ENCODE assay signal across 8 cellular contexts in genomic region chr4:159105063-159105414, GRCh38. TPM values are rescaled to one million over a fixed set of nuclear protein-coding genes. Genes with fewer than 3 reads are reported as not detected.
DNase-seq lines count a peak whose midpoint lies in the region; ATAC-seq and TF ChIP-seq lines count a peak whose summit lies in the region.

No MANE protein-coding gene starts in this region.

- H3K9ac ChIP-seq in iPS-15b (ENCODE audit: low read depth, low read length) (no peak overlapping the region), subcutaneous abdominal adipose tissue (ENCODE audit: low read length in 5 of 5) (peak overlapping the region; percentile 37 to 92 (median 83))

- POLR2A ChIA-PET in activated CD8-positive, alpha-beta T cell treated with anti-CD3 and anti-CD28 coated beads for 36 hours (lab: Charles Lee) = interaction anchor here (0.6 to 1.3 kb wide), 2 partner anchors 27 to 99 kb away, joined by 3 to 5 read pairs; no protein-coding TSS in a partner anchor

- H3K27ac ChIP-seq in subcutaneous abdominal adipose tissue (ENCODE audit: low read depth, low read length) = peak overlapping the region; percentile 58

- intact Hi-C loops in activated CD8-positive, alpha-beta T cell treated with anti-CD3 and anti-CD28 coated beads for 36 hours (cut with micrococcal nuclease) = no loop called here

- H3K4me3 ChIP-seq in iPS-15b (ENCODE audit: low read depth, low read length) (peak overlapping the region; percentile 82), subcutaneous abdominal adipose tissue (ENCODE audit: low read depth in 1 of 5, low read length in 5 of 5) (peak overlapping the region; percentile 84 to 94 (median 90))

- H3K36me3 ChIP-seq in iPS-15b (ENCODE audit: control insufficient read depth, insufficient read depth, low read length) (no peaks in the 10 kb centered on the region), subcutaneous abdominal adipose tissue (ENCODE audit: control insufficient read depth in 5 of 5, insufficient read depth in 5 of 5, low read length in 5 of 5) (no peaks in the 10 kb centered on the region)

- H3K4me3 Mint-ChIP-seq in T-helper 2 cell treated with Interferon-gamma antibody and Interleukin-4, amounts not matched to agents 5 μg/mL and 100 μg/mL, for 36 hours = peak overlapping the region; percentile 91
- H3K4me3 Mint-ChIP-seq in activated CD8-positive, alpha-beta T cell treated with anti-CD3 and anti-CD28 coated beads for 36 hours = peak overlapping the region; percentile 99

- H3K27me3 Mint-ChIP-seq in T-helper 2 cell treated with Interferon-gamma antibody and Interleukin-4, amounts not matched to agents 5 μg/mL and 100 μg/mL, for 36 hours (ENCODE audit: low read depth) = peaks cover 18% of the 10 kb centered on the region
- H3K27me3 Mint-ChIP-seq in activated CD8-positive, alpha-beta T cell treated with anti-CD3 and anti-CD28 coated beads for 36 hours = peaks cover 5% of the 10 kb centered on the region

- H3K27me3 ChIP-seq in iPS-15b (ENCODE audit: control insufficient read depth, insufficient read depth, low read length) (peaks cover 16% of the 10 kb centered on the region), subcutaneous abdominal adipose tissue (ENCODE audit: control insufficient read depth in 5 of 5, insufficient read depth in 4 of 5, low read length in 5 of 5) (no peaks in the 10 kb centered on the region)

- peaks cover 2% of the 10 kb centered on the region for H3K36me3 Mint-ChIP-seq in T-helper 2 cell treated with Interferon-gamma antibody and Interleukin-4, amounts not matched to agents 5 μg/mL and 100 μg/mL, for 36 hours (ENCODE audit: low read depth)
- H3K36me3 Mint-ChIP-seq in activated CD8-positive, alpha-beta T cell treated with anti-CD3 and anti-CD28 coated beads for 36 hours (ENCODE audit: low read depth) = peaks cover 2% of the 10 kb centered on the region

- peaks cover 43% of the 10 kb centered on the region for H3K4me1 Mint-ChIP-seq in T-helper 2 cell treated with Interferon-gamma antibody and Interleukin-4, amounts not matched to agents 5 μg/mL and 100 μg/mL, for 36 hours (ENCODE audit: low read depth)
- H3K4me1 Mint-ChIP-seq in activated CD8-positive, alpha-beta T cell treated with anti-CD3 and anti-CD28 coated beads for 36 hours (ENCODE audit: low read depth) = peaks cover 67% of the 10 kb centered on the region

- no peak for ATAC-seq in activated CD8-positive, alpha-beta T cell treated with anti-CD3 and anti-CD28 coated beads for 36 hours
- no peak for ATAC-seq in GM19452 (IDR thresholded peaks at IDR 0.05; ENCODE audit: unreplicated experiment)
- no peak for ATAC-seq in HG03460 (IDR thresholded peaks at IDR 0.05; ENCODE audit: unreplicated experiment)

- H3K9me3 Mint-ChIP-seq in T-helper 2 cell treated with Interferon-gamma antibody and Interleukin-4, amounts not matched to agents 5 μg/mL and 100 μg/mL, for 36 hours = no peaks in the 10 kb centered on the region
- no peaks in the 10 kb centered on the region for H3K9me3 Mint-ChIP-seq in activated CD8-positive, alpha-beta T cell treated with anti-CD3 and anti-CD28 coated beads for 36 hours

- CTCF ChIA-PET in activated CD8-positive, alpha-beta T cell treated with anti-CD3 and anti-CD28 coated beads for 36 hours (lab: Charles Lee) = interaction anchor here (1.0 kb wide), 1 partner anchor 68 kb away, joined by 3 read pairs; no protein-coding TSS in a partner anchor

- TF ChIP-seq CTCF in activated CD8-positive, alpha-beta T cell treated with anti-CD3 and anti-CD28 coated beads for 36 hours (IDR thresholded peaks at IDR 0.05) = no peak

- H3K9me3 ChIP-seq in iPS-15b (ENCODE audit: control insufficient read depth, insufficient read depth, low read length) (no peaks in the 10 kb centered on the region), subcutaneous abdominal adipose tissue (ENCODE audit: control insufficient read depth in 5 of 5, low read length in 5 of 5) (no peaks in the 10 kb centered on the region)

- peaks cover 23% of the 10 kb centered on the region for H3K4me1 ChIP-seq in iPS-15b (ENCODE audit: control insufficient read depth, insufficient read depth, low read length)
- H3K4me1 ChIP-seq in subcutaneous abdominal adipose tissue (ENCODE audit: control insufficient read depth in 5 of 5, insufficient read depth in 5 of 5, low read length in 5 of 5) = peaks cover 2 to 52% (median 41%) of the 10 kb centered on the region in 5 donors

- H3K27ac Mint-ChIP-seq in T-helper 2 cell treated with Interferon-gamma antibody and Interleukin-4, amounts not matched to agents 5 μg/mL and 100 μg/mL, for 36 hours = no peak overlapping the region
- peak overlapping the region; percentile 60 for H3K27ac Mint-ChIP-seq in activated CD8-positive, alpha-beta T cell treated with anti-CD3 and anti-CD28 coated beads for 36 hours

- DNase-seq in T-helper 2 cell treated with Interferon-gamma antibody and Interleukin-4, amounts not matched to agents 5 μg/mL and 100 μg/mL, for 36 hours (ENCODE audit: low spot score) = no peak
- DNase-seq in T-helper 2 cell = no peak
- DNase-seq in activated CD8-positive, alpha-beta T cell treated with anti-CD3 and anti-CD28 coated beads for 36 hours = no peak
- no peak for DNase-seq in HT-29 (ENCODE audit: low spot score)

RNA-seq across cellular contexts. Expression of gene RAPGEF2, which starts 2.2 kb away (rescaled TPM):
- 10 to 100 TPM; 13.7 to 14.8 TPM for total RNA-seq in activated CD8-positive, alpha-beta T cell treated with anti-CD3 and anti-CD28 coated beads for 36 hours
- 10.8 and 13.0 TPM in 2 replicates for total RNA-seq in HT-29 (2014; rRNA removed; shearing (Covaris generic))
